ENCODE assay signal across 13 cellular contexts in the genomic region with DNA sequence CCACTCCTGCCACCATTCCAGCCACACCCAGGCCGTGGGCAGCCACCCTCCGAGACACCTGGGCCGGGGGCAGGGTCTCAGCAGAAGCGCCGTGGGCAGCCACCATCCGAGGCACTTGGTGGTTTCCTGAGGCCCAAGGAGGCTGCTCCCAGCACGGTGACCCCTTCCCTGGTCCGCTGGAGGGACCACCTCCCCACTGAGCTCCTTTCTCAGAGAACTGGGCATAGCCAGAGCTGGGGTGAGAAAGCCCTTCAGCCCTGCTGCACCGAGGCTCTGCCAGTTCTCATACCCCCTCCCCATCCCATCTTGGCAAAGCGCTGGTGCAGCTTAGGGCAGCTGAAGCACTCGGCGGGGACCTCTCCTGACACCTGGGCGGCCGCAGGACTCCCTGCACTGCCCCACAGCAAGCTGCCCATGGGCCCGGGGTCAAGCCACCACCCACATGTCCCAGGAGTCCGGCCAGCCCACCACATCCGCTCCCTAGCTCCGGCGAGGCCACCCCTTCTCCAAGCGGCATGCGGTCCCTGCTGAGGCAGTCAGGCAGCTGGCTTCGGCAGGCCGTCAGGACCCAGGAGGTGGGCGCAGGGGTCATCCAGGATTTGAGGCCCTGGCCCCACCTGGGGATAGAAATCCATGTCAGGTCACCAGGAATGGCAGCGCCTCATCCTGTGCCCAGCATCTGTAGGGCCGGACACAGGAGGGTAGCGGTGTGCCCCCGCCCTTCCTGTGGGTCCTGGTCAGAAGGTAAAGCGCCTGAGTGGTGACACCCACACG. TPM values are rescaled to one million over a fixed set of nuclear protein-coding genes. Genes with fewer than 3 reads are reported as not detected.
DNase-seq lines count a peak whose midpoint lies in the region; ATAC-seq and TF ChIP-seq lines count a peak whose summit lies in the region.
"Had no signal": no experiment of that assay in that cellular context is flagged by ENCODE, and none has a peak within 500 bp of the region (broad histone marks: within the 10 kb centered on the region; RNA-seq: fewer than 3 reads in every experiment).

No MANE protein-coding gene starts in this region.

- no peak overlapping the region for H2AFZ ChIP-seq in MM.1S (ENCODE audit: low read length)
- no peak overlapping the region for H2AFZ ChIP-seq in trophoblast cell (ENCODE audit: insufficient read depth, low read length, poor library complexity)
- no peak overlapping the region for H2AFZ ChIP-seq in neural progenitor cell (replicated peaks)

- H3K4me3 ChIP-seq in GM08714 (ENCODE audit: low read length): peak overlapping the region; percentile 34; the same call in 1 of the 2 replicates
- H3K4me3 ChIP-seq in MM.1S (ENCODE audit: low read length): peak overlapping the region; percentile 62; the same call in 1 of the 2 replicates
- H3K4me3 ChIP-seq in effector memory CD4-positive, alpha-beta T cell (ENCODE audit: insufficient read depth, low read depth, low read length, poor library complexity, severe bottlenecking): no peak overlapping the region
- H3K4me3 ChIP-seq in trophoblast cell (ENCODE audit: low read depth, low read length): no peak overlapping the region
- H3K4me3 ChIP-seq in neural progenitor cell: no peak overlapping the region
- no peak overlapping the region for H3K4me3 ChIP-seq in testis

- H3K4me1 ChIP-seq in MM.1S (ENCODE audit: low read length) (peaks cover 11% of the 10 kb centered on the region; the same call in 1 of the 2 replicates), trophoblast cell (ENCODE audit: control insufficient read depth in 1 of 2, insufficient read depth in 2 of 2, low read length in 2 of 2) (peaks cover 15 to 16% of the 10 kb centered on the region in 2 experiments), neural progenitor cell (peaks cover 10% of the 10 kb centered on the region), testis (peaks cover 5% of the 10 kb centered on the region)
- peaks cover 23% of the 10 kb centered on the region for H3K4me1 ChIP-seq in effector memory CD4-positive, alpha-beta T cell (ENCODE audit: control insufficient read depth, insufficient read depth, low read length, poor library complexity, severe bottlenecking)

- no peak overlapping the region for H3K14ac ChIP-seq in trophoblast cell (ENCODE audit: low read length)

- H3K79me1 ChIP-seq in trophoblast cell (ENCODE audit: low read length): peaks cover 10% of the 10 kb centered on the region

- H3K4me1 Mint-ChIP-seq in neural progenitor cell: peaks cover 14% of the 10 kb centered on the region

- H3F3A ChIP-seq in MM.1S (ENCODE audit: insufficient read depth, low read length) (no peaks in the 10 kb centered on the region), neural progenitor cell (ENCODE audit: low read depth) (peaks cover 6% of the 10 kb centered on the region)

- H4K91ac ChIP-seq in trophoblast cell (ENCODE audit: low read depth, low read length): no peak overlapping the region

- H2BK5ac ChIP-seq in trophoblast cell (ENCODE audit: low read depth, low read length, poor library complexity): no peak overlapping the region

- no peak overlapping the region for H2BK120ac ChIP-seq in trophoblast cell (ENCODE audit: insufficient read depth, low read length, poor library complexity)

- H2BK12ac ChIP-seq in trophoblast cell (ENCODE audit: low read length): no peak overlapping the region

- H3K79me2 ChIP-seq in MM.1S (ENCODE audit: low read length): peaks cover 24% of the 10 kb centered on the region
- H3K79me2 ChIP-seq in trophoblast cell (ENCODE audit: control insufficient read depth, insufficient read depth, low read length, poor library complexity): peaks cover 11% of the 10 kb centered on the region
- peaks cover 8% of the 10 kb centered on the region for H3K79me2 ChIP-seq in neural progenitor cell (ENCODE audit: low read depth)

- H3K4me3 Mint-ChIP-seq in neural progenitor cell: no peak overlapping the region

- DNase-seq in MM.1S (no peak), trophoblast cell (no peak), neural progenitor cell (ENCODE audit: low spot score) (no peak), SKM-1 (lab: John Stamatoyannopoulos, UW; ENCODE audit: unreplicated experiment) (no peak), testis (no peak)
- DNase-seq in effector memory CD4-positive, alpha-beta T cell: no peak
- DNase-seq: GDM1, glutamatergic neuron, MV-4-11 had no signal

- intact Hi-C loops in testis (cut with DNase I; ENCODE audit: low total_unique reads): no loop called here

- no peak overlapping the region for H3K27ac Mint-ChIP-seq in neural progenitor cell

- no peak for TF ChIP-seq POLR2A in testis (IDR thresholded peaks at IDR 0.05)

- H3K9ac ChIP-seq in MM.1S (ENCODE audit: low read length) (peak overlapping the region; percentile 62; the same call in 1 of the 2 replicates), trophoblast cell (ENCODE audit: low read length) (no peak overlapping the region), neural progenitor cell (no peak overlapping the region)

- no CpG with 5 or more reads among the region's 30 CpGs for WGBS in trophoblast cell (ENCODE audit: extremely low coverage, insufficient coverage, insufficient read length)
- 87 to 97% methylated on average over 6 to 30 of the region's 30 CpGs for WGBS in testis, 2 donors

- H3K27me3 Mint-ChIP-seq in neural progenitor cell (ENCODE audit: insufficient read depth, low read depth): peaks cover 7% of the 10 kb centered on the region

- H3K36me3 Mint-ChIP-seq in neural progenitor cell: peaks cover 2% of the 10 kb centered on the region

- H3K4me2 ChIP-seq in MM.1S (ENCODE audit: low read depth, low read length): peak overlapping the region; percentile 88; the same call in 1 of the 2 replicates
- no peak overlapping the region for H3K4me2 ChIP-seq in trophoblast cell (ENCODE audit: low read length)
- H3K4me2 ChIP-seq in neural progenitor cell: no peak overlapping the region

- peak overlapping the region; percentile 16 for H4K12ac ChIP-seq in trophoblast cell (ENCODE audit: low read depth, low read length)

- H3K9me2 ChIP-seq in MM.1S (replicated peaks; ENCODE audit: insufficient read depth, low read length): no peaks in the 10 kb centered on the region

- H3K27me3 ChIP-seq in MM.1S (replicated peaks; ENCODE audit: insufficient read depth, low read length) (no peaks in the 10 kb centered on the region), trophoblast cell (ENCODE audit: insufficient read depth, low read length) (no peaks in the 10 kb centered on the region), neural progenitor cell (no peaks in the 10 kb centered on the region), testis (no peaks in the 10 kb centered on the region)
- no peaks in the 10 kb centered on the region for H3K27me3 ChIP-seq in effector memory CD4-positive, alpha-beta T cell (replicated peaks; ENCODE audit: control insufficient read depth, insufficient read depth, low read length, poor library complexity, severe bottlenecking)

- H4K8ac ChIP-seq in trophoblast cell (ENCODE audit: low read depth, low read length): no peak overlapping the region

- H3K23ac ChIP-seq in trophoblast cell (ENCODE audit: low read length): no peak overlapping the region

- H2AK5ac ChIP-seq in trophoblast cell (ENCODE audit: low read length): no peak overlapping the region

- H3K4ac ChIP-seq in trophoblast cell (ENCODE audit: low read depth, low read length): no peak overlapping the region

- ATAC-seq in GM19395 (IDR thresholded peaks at IDR 0.05; ENCODE audit: unreplicated experiment): no peak

- H3K27ac ChIP-seq in MM.1S (ENCODE audit: low read length) (peak overlapping the region; percentile 88; the same call in 1 of the 2 replicates), trophoblast cell (ENCODE audit: low read depth, low read length) (no peak overlapping the region), neural progenitor cell (no peak overlapping the region), testis (no peak overlapping the region)
- peak overlapping the region; percentile 92 for H3K27ac ChIP-seq in effector memory CD4-positive, alpha-beta T cell (ENCODE audit: insufficient read depth, low read length, poor library complexity, severe bottlenecking)

- no peaks in the 10 kb centered on the region for H3K9me3 ChIP-seq in MM.1S (replicated peaks; ENCODE audit: insufficient read depth, low read length)
- no peaks in the 10 kb centered on the region for H3K9me3 ChIP-seq in effector memory CD4-positive, alpha-beta T cell (ENCODE audit: control insufficient read depth, low read length)
- H3K9me3 ChIP-seq in trophoblast cell (ENCODE audit: insufficient read depth, low read depth, low read length): peaks cover 5% of the 10 kb centered on the region
- no peaks in the 10 kb centered on the region for H3K9me3 ChIP-seq in neural progenitor cell (ENCODE audit: low read depth)
- H3K9me3 ChIP-seq in testis: no peaks in the 10 kb centered on the region

- no peaks in the 10 kb centered on the region for H3K9me3 Mint-ChIP-seq in neural progenitor cell
- H3K9me3 Mint-ChIP-seq: nephron had no signal

- no peaks in the 10 kb centered on the region for H4K20me1 ChIP-seq in MM.1S (ENCODE audit: insufficient read depth, low read length)
- H4K20me1 ChIP-seq in neural progenitor cell (ENCODE audit: low read depth): peaks cover 20% of the 10 kb centered on the region

- no peak overlapping the region for H3K18ac ChIP-seq in trophoblast cell (ENCODE audit: low read length)

- no peak for TF ChIP-seq CTCF in MM.1S (IDR thresholded peaks at IDR 0.05; ENCODE audit: low read length)
- no peak for TF ChIP-seq CTCF in neural progenitor cell (IDR thresholded peaks at IDR 0.05)
- no peak for TF ChIP-seq CTCF in testis (IDR thresholded peaks at IDR 0.05)

- H3K36me3 ChIP-seq in MM.1S (replicated peaks; ENCODE audit: insufficient read depth, low read length): no peaks in the 10 kb centered on the region
- H3K36me3 ChIP-seq in effector memory CD4-positive, alpha-beta T cell (ENCODE audit: control insufficient read depth, insufficient read depth, low read length): peaks cover 16% of the 10 kb centered on the region
- peaks cover 62 to 63% of the 10 kb centered on the region in 2 experiments for H3K36me3 ChIP-seq in trophoblast cell (ENCODE audit: control insufficient read depth in 1 of 2, insufficient read depth in 2 of 2, low read length in 2 of 2)
- H3K36me3 ChIP-seq in neural progenitor cell: no peaks in the 10 kb centered on the region
- no peaks in the 10 kb centered on the region for H3K36me3 ChIP-seq in testis (ENCODE audit: low read depth, missing control alignments)

RNA-seq across cellular contexts. Expression of a gene that starts 1.3 kb away (rescaled TPM):
- 218 TPM in 2 replicates for polyA plus RNA-seq in trophoblast cell (2013)
- 29.9 and 101 TPM in 2 replicates for total RNA-seq in neural progenitor cell (ENCODE audit: low replicate concordance)
- 10 to 100 TPM; 11.7 to 34.9 TPM for total RNA-seq in testis
- 40.0 TPM for polyA plus RNA-seq in testis (ENCODE audit: insufficient read depth, low read depth, low replicate concordance)

RNA-seq across cellular contexts. Expression of a gene that starts 10.7 kb away (rescaled TPM):
- 102 and 109 TPM in 2 replicates for polyA plus RNA-seq in trophoblast cell (2013)
- 12.7 and 53.7 TPM in 2 replicates for total RNA-seq in neural progenitor cell (ENCODE audit: low replicate concordance)
- total RNA-seq in testis: 10 to 100 TPM; 46.6 to 56.1 TPM
- polyA plus RNA-seq in testis (ENCODE audit: insufficient read depth, low read depth, low replicate concordance): 100 TPM

RNA-seq across cellular contexts. Expression of a gene that starts 13.8 kb away (rescaled TPM):
- polyA plus RNA-seq in trophoblast cell (2013): 0.44 and 0.49 TPM in 2 replicates
- not detected in 2 replicates for total RNA-seq in neural progenitor cell (ENCODE audit: low replicate concordance)
- total RNA-seq in testis: 1 to 10 TPM in 1 of 2 donors, under 1 TPM in 1; 0.99 to 1.5 TPM
- 0.75 TPM for polyA plus RNA-seq in testis (ENCODE audit: insufficient read depth, low read depth, low replicate concordance)
- total RNA-seq: cardiac septum had no signal

RNA-seq across cellular contexts. Expression of a gene that starts 34.1 kb away (rescaled TPM):
- 0.27 and 0.31 TPM in 2 replicates for polyA plus RNA-seq in trophoblast cell (2013)
- 0.71 TPM in 1 of 2 replicates, not detected in the other for total RNA-seq in neural progenitor cell (ENCODE audit: low replicate concordance)
- 1 to 10 TPM; 2.5 to 3.0 TPM for total RNA-seq in testis
- polyA plus RNA-seq in testis (ENCODE audit: insufficient read depth, low read depth, low replicate concordance): 1.3 TPM

RNA-seq across cellular contexts. Expression of a gene that starts 54.0 kb away (rescaled TPM):
- polyA plus RNA-seq in trophoblast cell (2013): 8.7 and 8.8 TPM in 2 replicates
- total RNA-seq in neural progenitor cell (ENCODE audit: low replicate concordance): 11.1 and 30.1 TPM in 2 replicates
- total RNA-seq in testis: 10 to 100 TPM; 37.4 to 41.3 TPM
- 18.3 TPM for polyA plus RNA-seq in testis (ENCODE audit: insufficient read depth, low read depth, low replicate concordance)

Comparison
In these comparisons a context has a peak if more than half of its experiments do, and no peak if none do; other contexts are left out.
1. H3K4me3 ChIP-seq: peak in GM08714 (single experiment) and MM.1S (single experiment); none in effector memory CD4-positive, alpha-beta T cell (single experiment), trophoblast cell (single experiment), neural progenitor cell (single experiment) and testis (0 of 2).
2. H3K27ac ChIP-seq: peak in MM.1S (single experiment) and effector memory CD4-positive, alpha-beta T cell (single experiment); none in trophoblast cell (single experiment), neural progenitor cell (single experiment) and testis (0 of 2).